ENCODE assay signal across 14 cellular contexts in the genomic region with DNA sequence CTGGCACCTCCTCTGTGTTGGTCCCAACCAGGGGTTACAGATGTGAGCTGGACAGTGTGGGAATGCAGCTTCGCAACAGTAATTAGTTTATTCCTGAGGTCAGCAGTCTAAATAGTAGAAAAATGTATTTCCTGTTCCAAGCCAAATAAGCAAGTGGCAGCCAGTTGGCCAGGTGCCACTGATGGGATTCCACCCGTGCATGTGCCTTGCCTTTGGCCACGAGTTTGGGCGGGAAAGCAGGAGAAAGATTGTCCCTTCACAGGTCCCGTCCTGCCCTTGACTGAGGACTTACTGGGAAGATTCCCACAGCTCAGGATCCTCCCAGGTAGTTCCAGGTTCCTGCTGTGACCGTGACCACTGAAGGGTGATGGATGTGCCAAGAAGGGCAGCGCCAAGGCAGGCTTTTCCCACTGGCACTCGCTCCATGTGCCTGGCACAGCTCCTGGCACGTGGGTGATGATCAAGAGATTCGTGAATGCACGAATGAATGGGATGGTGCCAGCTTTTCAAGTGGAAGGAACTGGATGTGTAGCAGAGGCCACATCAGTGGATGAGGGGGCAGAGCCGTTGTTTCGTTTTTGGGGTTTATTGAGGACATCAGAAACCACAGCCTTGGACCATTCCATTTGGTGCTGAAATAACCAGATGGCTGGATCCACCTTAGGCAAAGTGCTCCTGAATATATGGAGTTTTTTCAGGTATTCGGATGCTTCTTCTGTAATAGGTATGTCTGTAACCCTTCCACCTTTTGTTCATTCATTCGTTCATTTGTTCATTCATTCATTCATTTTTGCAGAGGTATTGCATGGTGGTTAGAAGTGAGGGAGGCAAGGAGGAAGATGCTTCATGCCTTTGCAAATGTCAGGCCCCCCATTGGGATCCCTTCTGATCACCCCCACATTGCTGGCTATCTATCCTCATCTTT.
DNase-seq lines count a peak whose midpoint lies in the region; ATAC-seq, FAIRE-seq and TF ChIP-seq lines count a peak whose summit lies in the region.
"Had no signal": no experiment of that assay in that cellular context is flagged by ENCODE, and none has a peak within 500 bp of the region (broad histone marks: within the 10 kb centered on the region; RNA-seq: fewer than 3 reads in every experiment).

No MANE protein-coding gene starts in this region.

- H3K4me3 ChIP-seq in A549 = no peak overlapping the region
- no peak overlapping the region for H3K4me3 ChIP-seq in lower lobe of right lung
- H3K4me3 ChIP-seq: SK-N-MC had no signal

- H3K36me3 ChIP-seq in lower lobe of right lung = no peaks in the 10 kb centered on the region

- no peaks in the 10 kb centered on the region for H3K9me3 ChIP-seq in A549
- H3K9me3 ChIP-seq in lower lobe of right lung = no peaks in the 10 kb centered on the region

- POLR2A ChIA-PET in A549 (lab: Yijun Ruan, JAX) = no interaction called here

- CTCF ChIA-PET in A549 (lab: Yijun Ruan, JAX) = interaction anchor here (1.1 to 1.9 kb wide), 3 partner anchors 11 to 211 kb away, joined by 5 to 6 read pairs (median 6); no protein-coding TSS in a partner anchor

- H3K4me2 ChIP-seq in A549 = no peak overlapping the region

- intact Hi-C loops in lower lobe of right lung (cut with DNase I) = no loop called here

- no peak for TF ChIP-seq RAD21 in A549 (conservative IDR thresholded peaks at IDR 0.05 in 1 of 2, IDR thresholded peaks at IDR 0.05 in 1 of 2)

- H3K27me3 ChIP-seq in lower lobe of right lung (ENCODE audit: low read depth) = peaks cover 31% of the 10 kb centered on the region

- TF ChIP-seq EP300 in A549 (IDR thresholded peaks at IDR 0.05) = no peak

- ATAC-seq in A549 = peak in 1 of 2 experiments; percentile 34; a peak in 1 of 6 replicates
- ATAC-seq in lower lobe of right lung = peak; percentile 32 to 41

- H3K4me1 ChIP-seq in A549 (no peaks in the 10 kb centered on the region), lower lobe of right lung (peaks cover 11% of the 10 kb centered on the region)

- TF ChIP-seq CTCF in A549 (IDR thresholded peaks at IDR 0.05) = no peak
- no peak for TF ChIP-seq CTCF in lower lobe of right lung (IDR thresholded peaks at IDR 0.05)

- DNase-seq in A549 (ENCODE audit: low read depth in 1 of 2, low spot score in 1 of 2) = peak in 1 of 2 experiments; percentile 10
- DNase-seq in HS-27A (ENCODE audit: low read depth) = peak; percentile 14
- DNase-seq in astrocyte of the hippocampus (ENCODE audit: low read depth, low spot score) = peak; percentile 69
- DNase-seq in lower lobe of right lung = peak; percentile 65
- DNase-seq in HuH-7.5 (ENCODE audit: low spot score) = no peak
- no peak for DNase-seq in NCI-H187 (lab: John Stamatoyannopoulos, UW)
- DNase-seq in T-helper 2 cell = no peak
- no peak for DNase-seq in epidermal melanocyte (ENCODE audit: insufficient read length, low spot score)
- DNase-seq: AML-193; immature natural killer cell; midbrain; NCI-H2227 treated with DMSO at 0.1 percent for 48 hours; stimulated activated CD4-positive, alpha-beta T cell treated with anti-CD3 and anti-CD28 coated beads, Interleukin-12 subunit alpha, Interleukin-12 subunit beta, amount 100 ng/mL, for 4 hours had no signal

- H3K27ac ChIP-seq in A549 (no peak overlapping the region), lower lobe of right lung (no peak overlapping the region)
- H3K27ac ChIP-seq: SK-N-MC had no signal

- WGBS in A549 (ENCODE audit: missing lambda C conversion rate) = 30% methylated on average over 14 of the region's 15 CpGs

- no peak for TF ChIP-seq POLR2A in A549 (IDR thresholded peaks at IDR 0.05; ENCODE audit: low read length)

- FAIRE-seq in A549 (lab: Jason Lieb, UNC) = no peak

TF ChIP-seq in A549, 52 proteins besides CTCF, POLR2A, EP300 and RAD21:
- TF ChIP-seq RFX5 (IDR thresholded peaks at IDR 0.05) (no peak), CEBPB (IDR thresholded peaks at IDR 0.05) (no peak), CHD4 (IDR thresholded peaks at IDR 0.05; ENCODE audit: borderline replicate concordance) (no peak), RCOR1 (IDR thresholded peaks at IDR 0.05; ENCODE audit: low read depth, low read length) (no peak), FOSL2 (IDR thresholded peaks at IDR 0.05) (no peak), FOSL2 (CRISPR knock-in tag; IDR thresholded peaks at IDR 0.05) (no peak), HOXB13 (CRISPR knock-in tag; IDR thresholded peaks at IDR 0.05; ENCODE audit: low read depth) (no peak), KDM1A (IDR thresholded peaks at IDR 0.05; ENCODE audit: low read depth) (no peak), GATA3 (IDR thresholded peaks at IDR 0.05; ENCODE audit: borderline replicate concordance) (no peak), CBX8 (IDR thresholded peaks at IDR 0.05) (peak; percentile 58; the same call in 1 of the 2 replicates), JUNB (IDR thresholded peaks at IDR 0.05) (no peak), RNF2 (IDR thresholded peaks at IDR 0.05; ENCODE audit: borderline replicate concordance, low read depth) (peak; percentile 74; the same call in 1 of the 2 replicates)
- TF ChIP-seq, protein P1, sequence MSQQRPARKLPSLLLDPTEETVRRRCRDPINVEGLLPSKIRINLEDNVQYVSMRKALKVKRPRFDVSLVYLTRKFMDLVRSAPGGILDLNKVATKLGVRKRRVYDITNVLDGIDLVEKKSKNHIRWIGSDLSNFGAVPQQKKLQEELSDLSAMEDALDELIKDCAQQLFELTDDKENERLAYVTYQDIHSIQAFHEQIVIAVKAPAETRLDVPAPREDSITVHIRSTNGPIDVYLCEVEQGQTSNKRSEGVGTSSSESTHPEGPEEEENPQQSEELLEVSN (IDR thresholded peaks at IDR 0.05; ENCODE audit: borderline replicate concordance, low read depth) = peak; percentile 59; the same call in 1 of the 2 replicates
- TF ChIP-seq, protein P2, sequence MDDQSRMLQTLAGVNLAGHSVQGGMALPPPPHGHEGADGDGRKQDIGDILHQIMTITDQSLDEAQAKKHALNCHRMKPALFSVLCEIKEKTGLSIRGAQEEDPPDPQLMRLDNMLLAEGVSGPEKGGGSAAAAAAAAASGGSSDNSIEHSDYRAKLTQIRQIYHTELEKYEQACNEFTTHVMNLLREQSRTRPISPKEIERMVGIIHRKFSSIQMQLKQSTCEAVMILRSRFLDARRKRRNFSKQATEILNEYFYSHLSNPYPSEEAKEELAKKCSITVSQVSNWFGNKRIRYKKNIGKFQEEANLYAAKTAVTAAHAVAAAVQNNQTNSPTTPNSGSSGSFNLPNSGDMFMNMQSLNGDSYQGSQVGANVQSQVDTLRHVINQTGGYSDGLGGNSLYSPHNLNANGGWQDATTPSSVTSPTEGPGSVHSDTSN (IDR thresholded peaks at IDR 0.05) = no peak
- TF ChIP-seq, protein P3, sequence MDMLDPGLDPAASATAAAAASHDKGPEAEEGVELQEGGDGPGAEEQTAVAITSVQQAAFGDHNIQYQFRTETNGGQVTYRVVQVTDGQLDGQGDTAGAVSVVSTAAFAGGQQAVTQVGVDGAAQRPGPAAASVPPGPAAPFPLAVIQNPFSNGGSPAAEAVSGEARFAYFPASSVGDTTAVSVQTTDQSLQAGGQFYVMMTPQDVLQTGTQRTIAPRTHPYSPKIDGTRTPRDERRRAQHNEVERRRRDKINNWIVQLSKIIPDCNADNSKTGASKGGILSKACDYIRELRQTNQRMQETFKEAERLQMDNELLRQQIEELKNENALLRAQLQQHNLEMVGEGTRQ (IDR thresholded peaks at IDR 0.05) = no peak
- TF ChIP-seq, protein P4, sequence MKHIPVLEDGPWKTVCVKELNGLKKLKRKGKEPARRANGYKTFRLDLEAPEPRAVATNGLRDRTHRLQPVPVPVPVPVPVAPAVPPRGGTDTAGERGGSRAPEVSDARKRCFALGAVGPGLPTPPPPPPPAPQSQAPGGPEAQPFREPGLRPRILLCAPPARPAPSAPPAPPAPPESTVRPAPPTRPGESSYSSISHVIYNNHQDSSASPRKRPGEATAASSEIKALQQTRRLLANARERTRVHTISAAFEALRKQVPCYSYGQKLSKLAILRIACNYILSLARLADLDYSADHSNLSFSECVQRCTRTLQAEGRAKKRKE (CRISPR knock-in tag; IDR thresholded peaks at IDR 0.05; ENCODE audit: low read depth) = no peak
- TF ChIP-seq, protein P5, sequence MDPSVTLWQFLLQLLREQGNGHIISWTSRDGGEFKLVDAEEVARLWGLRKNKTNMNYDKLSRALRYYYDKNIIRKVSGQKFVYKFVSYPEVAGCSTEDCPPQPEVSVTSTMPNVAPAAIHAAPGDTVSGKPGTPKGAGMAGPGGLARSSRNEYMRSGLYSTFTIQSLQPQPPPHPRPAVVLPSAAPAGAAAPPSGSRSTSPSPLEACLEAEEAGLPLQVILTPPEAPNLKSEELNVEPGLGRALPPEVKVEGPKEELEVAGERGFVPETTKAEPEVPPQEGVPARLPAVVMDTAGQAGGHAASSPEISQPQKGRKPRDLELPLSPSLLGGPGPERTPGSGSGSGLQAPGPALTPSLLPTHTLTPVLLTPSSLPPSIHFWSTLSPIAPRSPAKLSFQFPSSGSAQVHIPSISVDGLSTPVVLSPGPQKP (IDR thresholded peaks at IDR 0.05; ENCODE audit: low read depth, low read length) = no peak
- TF ChIP-seq, protein P6, sequence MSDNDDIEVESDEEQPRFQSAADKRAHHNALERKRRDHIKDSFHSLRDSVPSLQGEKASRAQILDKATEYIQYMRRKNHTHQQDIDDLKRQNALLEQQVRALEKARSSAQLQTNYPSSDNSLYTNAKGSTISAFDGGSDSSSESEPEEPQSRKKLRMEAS (IDR thresholded peaks at IDR 0.05) = no peak

Comparison
In these comparisons a context has a peak if more than half of its experiments do, and no peak if none do; other contexts are left out.
1. DNase-seq: peak in HS-27A (single experiment), astrocyte of the hippocampus (single experiment) and lower lobe of right lung (single experiment); none in HuH-7.5 (single experiment), NCI-H187 (0 of 2), T-helper 2 cell (0 of 5) and epidermal melanocyte (single experiment).